In genomic region chr16:28668199-28668598, GRCh38 we compare ENCODE assay signal across 2 cellular contexts. TPM values are rescaled to one million over a fixed set of nuclear protein-coding genes. Genes with fewer than 3 reads are reported as not detected.
"Had no signal": no experiment of that assay in that cellular context is flagged by ENCODE, and none has a peak within 500 bp of the region (broad histone marks: within the 10 kb centered on the region; RNA-seq: fewer than 3 reads in every experiment).

No MANE protein-coding gene starts in this region.

RNA-seq across cellular contexts. Expression of gene NPIPB8, which starts 30.3 kb away (rescaled TPM):
- total RNA-seq: H4 had no signal
- polyA plus RNA-seq: IgD-negative memory B cell had no signal
